In the genomic region with DNA sequence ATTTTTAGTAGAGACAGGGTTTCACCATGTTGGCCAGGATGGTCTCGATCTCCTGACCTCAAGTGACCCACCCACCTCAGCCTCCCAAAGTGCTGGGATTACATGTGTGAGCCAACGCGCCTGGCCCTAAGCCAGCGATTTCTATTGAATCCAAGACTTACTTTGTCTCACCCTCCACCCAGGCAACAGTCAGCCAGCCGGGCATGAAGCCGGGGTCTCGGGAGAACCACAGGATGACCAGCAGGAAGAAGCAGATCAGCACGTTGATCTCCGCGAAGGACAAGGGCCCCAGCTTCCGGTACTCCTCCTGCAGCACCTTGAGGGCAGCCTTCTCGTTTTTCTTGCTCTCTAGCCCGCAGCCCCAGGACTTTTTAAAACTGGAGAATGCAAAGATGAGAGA, we compare ENCODE assay signal across 20 cellular contexts. TPM values are rescaled to one million over a fixed set of nuclear protein-coding genes. Genes with fewer than 3 reads are reported as not detected.
DNase-seq lines count a peak whose midpoint lies in the region; ATAC-seq and TF ChIP-seq lines count a peak whose summit lies in the region.
"Had no signal": no experiment of that assay in that cellular context is flagged by ENCODE, and none has a peak within 500 bp of the region (broad histone marks: within the 10 kb centered on the region; RNA-seq: fewer than 3 reads in every experiment).

No MANE protein-coding gene starts in this region.

- peaks cover 40% of the 10 kb centered on the region for H3K27me3 Mint-ChIP-seq in activated CD8-positive, alpha-beta memory T cell treated with anti-CD3 and anti-CD28 coated beads, Interleukin-2, amount 10 ng/mL, durations not matched to agents 7 days and 5 days
- H3K27me3 Mint-ChIP-seq in chondrocyte (ENCODE audit: low read depth) = peaks cover 21% of the 10 kb centered on the region
- H3K27me3 Mint-ChIP-seq in stimulated activated naive B cell treated with anti-CD40 and anti-IgM and Interleukin-4, amounts not matched to agents 10 μg/mL and 1 μg/mL and 100 μg/mL, for 72 hours = peaks cover 35 to 48% of the 10 kb centered on the region in 2 donors

- no peaks in the 10 kb centered on the region for H3K4me1 Mint-ChIP-seq in activated CD8-positive, alpha-beta memory T cell treated with anti-CD3 and anti-CD28 coated beads, Interleukin-2, amount 10 ng/mL, durations not matched to agents 7 days and 5 days
- no peaks in the 10 kb centered on the region for H3K4me1 Mint-ChIP-seq in chondrocyte (ENCODE audit: low read depth)
- peaks cover 0 to 5% of the 10 kb centered on the region in 2 donors for H3K4me1 Mint-ChIP-seq in stimulated activated naive B cell treated with anti-CD40 and anti-IgM and Interleukin-4, amounts not matched to agents 10 μg/mL and 1 μg/mL and 100 μg/mL, for 72 hours
- H3K4me1 Mint-ChIP-seq: B cell; CD4-positive, alpha-beta memory T cell; CD4-positive, CD25-positive, alpha-beta regulatory T cell; CD8-positive, alpha-beta memory T cell had no signal

- CTCF ChIA-PET in activated CD8-positive, alpha-beta memory T cell treated with anti-CD3 and anti-CD28 coated beads, Interleukin-2, amount 10 ng/mL, durations not matched to agents 7 days and 5 days (lab: Charles Lee) = no interaction called here

- no peaks in the 10 kb centered on the region for H3K36me3 Mint-ChIP-seq in activated CD8-positive, alpha-beta memory T cell treated with anti-CD3 and anti-CD28 coated beads, Interleukin-2, amount 10 ng/mL, durations not matched to agents 7 days and 5 days
- peaks cover 1% of the 10 kb centered on the region for H3K36me3 Mint-ChIP-seq in chondrocyte (ENCODE audit: low read depth)
- no peaks in the 10 kb centered on the region for H3K36me3 Mint-ChIP-seq in stimulated activated naive B cell treated with anti-CD40 and anti-IgM and Interleukin-4, amounts not matched to agents 10 μg/mL and 1 μg/mL and 100 μg/mL, for 72 hours
- H3K36me3 Mint-ChIP-seq: CD4-positive, alpha-beta memory T cell; CD4-positive, CD25-positive, alpha-beta regulatory T cell; CD8-positive, alpha-beta memory T cell had no signal

- no peaks in the 10 kb centered on the region for H3K27me3 ChIP-seq in RWPE2 (ENCODE audit: insufficient read depth, poor library complexity, severe bottlenecking)
- H3K27me3 ChIP-seq: BLaER1 treated with 17β-estradiol and CSF1 and Interleukin-3, amounts not matched to agents 10 nM and 100 nM had no signal

- no peaks in the 10 kb centered on the region for H3K9me3 Mint-ChIP-seq in activated CD8-positive, alpha-beta memory T cell treated with anti-CD3 and anti-CD28 coated beads, Interleukin-2, amount 10 ng/mL, durations not matched to agents 7 days and 5 days (ENCODE audit: low read depth)
- no peaks in the 10 kb centered on the region for H3K9me3 Mint-ChIP-seq in chondrocyte (ENCODE audit: low read depth)
- no peaks in the 10 kb centered on the region for H3K9me3 Mint-ChIP-seq in stimulated activated naive B cell treated with anti-CD40 and anti-IgM and Interleukin-4, amounts not matched to agents 10 μg/mL and 1 μg/mL and 100 μg/mL, for 72 hours
- H3K9me3 Mint-ChIP-seq: CD4-positive, alpha-beta memory T cell; CD8-positive, alpha-beta memory T cell had no signal

- ATAC-seq in activated CD8-positive, alpha-beta memory T cell treated with anti-CD3 and anti-CD28 coated beads, Interleukin-2, amount 10 ng/mL, durations not matched to agents 7 days and 5 days = no peak
- ATAC-seq in RWPE2 (ENCODE audit: low read depth) (peak; percentile 57; the same call in 2 of the 3 replicates), GM19463 (IDR thresholded peaks at IDR 0.05; ENCODE audit: unreplicated experiment) (no peak)
- ATAC-seq in stimulated activated naive B cell treated with anti-CD40 and anti-IgM and Interleukin-4, amounts not matched to agents 10 μg/mL and 1 μg/mL and 100 μg/mL, for 72 hours (replicated peaks) = no peak
- ATAC-seq: A549 had no signal

- DNase-seq in activated CD8-positive, alpha-beta memory T cell treated with anti-CD3 and anti-CD28 coated beads, Interleukin-2, amount 50 U/mL, for 4 hours = peak; percentile 3
- DNase-seq in activated CD8-positive, alpha-beta memory T cell treated with anti-CD3 and anti-CD28 coated beads, Interleukin-2, amount 10 ng/mL, durations not matched to agents 7 days and 5 days = no peak
- DNase-seq in RWPE2 (ENCODE audit: low spot score) = no peak
- peak; percentile 64 for DNase-seq in chondrocyte (ENCODE audit: low spot score)
- DNase-seq in fibroblast of pulmonary artery (ENCODE audit: low read depth) = peak; percentile 36
- no peak for DNase-seq in stimulated activated naive B cell treated with anti-CD40 and anti-IgM and Interleukin-4, amounts not matched to agents 10 μg/mL and 1 μg/mL and 100 μg/mL, for 72 hours
- DNase-seq in kidney glomerular epithelial cell (lab: John Stamatoyannopoulos, UW) = no peak
- DNase-seq: AML-193; CD4-positive, alpha-beta memory T cell; CD4-positive, CD25-positive, alpha-beta regulatory T cell; CD8-positive, alpha-beta memory T cell; COR-L47; DMS79 treated with DMSO at 0.1 percent for 48 hours; GF-D8 had no signal

- no peak overlapping the region for H3K4me3 ChIP-seq in RWPE2 (ENCODE audit: severe bottlenecking)
- no peak overlapping the region for H3K4me3 ChIP-seq in fibroblast of pulmonary artery (replicated peaks; ENCODE audit: low read depth, low read length)
- H3K4me3 ChIP-seq: A549; BLaER1 treated with 17β-estradiol and CSF1 and Interleukin-3, amounts not matched to agents 10 nM and 100 nM had no signal

- no peak overlapping the region for H3K27ac Mint-ChIP-seq in activated CD8-positive, alpha-beta memory T cell treated with anti-CD3 and anti-CD28 coated beads, Interleukin-2, amount 10 ng/mL, durations not matched to agents 7 days and 5 days
- no peak overlapping the region for H3K27ac Mint-ChIP-seq in chondrocyte (ENCODE audit: unreplicated experiment)
- H3K27ac Mint-ChIP-seq in stimulated activated naive B cell treated with anti-CD40 and anti-IgM and Interleukin-4, amounts not matched to agents 10 μg/mL and 1 μg/mL and 100 μg/mL, for 72 hours = no peak overlapping the region
- H3K27ac Mint-ChIP-seq: B cell; CD4-positive, alpha-beta memory T cell; CD4-positive, CD25-positive, alpha-beta regulatory T cell; CD8-positive, alpha-beta memory T cell had no signal

- peaks cover 3% of the 10 kb centered on the region for H3K4me1 ChIP-seq in RWPE2 (ENCODE audit: insufficient read depth, poor library complexity, severe bottlenecking)
- H3K4me1 ChIP-seq: A549; BLaER1 treated with 17β-estradiol and CSF1 and Interleukin-3, amounts not matched to agents 10 nM and 100 nM had no signal

- no peaks in the 10 kb centered on the region for H3K36me3 ChIP-seq in RWPE2 (ENCODE audit: low read depth)
- H3K36me3 ChIP-seq: BLaER1 treated with 17β-estradiol and CSF1 and Interleukin-3, amounts not matched to agents 10 nM and 100 nM had no signal

- H3K27ac ChIP-seq in RWPE2 (ENCODE audit: poor library complexity, severe bottlenecking) = peak overlapping the region; percentile 4
- H3K27ac ChIP-seq: 22Rv1; A549; BLaER1 treated with 17β-estradiol and CSF1 and Interleukin-3, amounts not matched to agents 10 nM and 100 nM; C4-2B had no signal

- no peak overlapping the region for H3K4me3 Mint-ChIP-seq in activated CD8-positive, alpha-beta memory T cell treated with anti-CD3 and anti-CD28 coated beads, Interleukin-2, amount 10 ng/mL, durations not matched to agents 7 days and 5 days
- no peak overlapping the region for H3K4me3 Mint-ChIP-seq in chondrocyte (ENCODE audit: unreplicated experiment)
- H3K4me3 Mint-ChIP-seq in stimulated activated naive B cell treated with anti-CD40 and anti-IgM and Interleukin-4, amounts not matched to agents 10 μg/mL and 1 μg/mL and 100 μg/mL, for 72 hours = no peak overlapping the region
- H3K4me3 Mint-ChIP-seq: B cell; CD4-positive, alpha-beta memory T cell; CD4-positive, CD25-positive, alpha-beta regulatory T cell; CD8-positive, alpha-beta memory T cell had no signal

- no peaks in the 10 kb centered on the region for H3K9me3 ChIP-seq in RWPE2 (ENCODE audit: severe bottlenecking)
- H3K9me3 ChIP-seq: A549; BLaER1 treated with 17β-estradiol and CSF1 and Interleukin-3, amounts not matched to agents 10 nM and 100 nM had no signal

- TF ChIP-seq CTCF in RWPE2 (IDR thresholded peaks at IDR 0.05; ENCODE audit: poor library complexity, severe bottlenecking) (no peak), chondrocyte (IDR thresholded peaks at IDR 0.05) (no peak), fibroblast of pulmonary artery (IDR thresholded peaks at IDR 0.05; ENCODE audit: low read length, missing control alignments) (no peak)

RNA-seq across cellular contexts. Expression of a gene that starts 17.6 kb away (rescaled TPM):
- total RNA-seq in activated CD8-positive, alpha-beta memory T cell treated with anti-CD3 and anti-CD28 coated beads, Interleukin-2, amount 10 ng/mL, durations not matched to agents 7 days and 5 days = not detected
- total RNA-seq in chondrocyte = 1.1 to 1.5 TPM in 2 of 3 replicates, not detected in the other
- total RNA-seq: B cell; CD4-positive, alpha-beta memory T cell; CD4-positive, CD25-positive, alpha-beta regulatory T cell; CD8-positive, alpha-beta memory T cell had no signal

RNA-seq across cellular contexts. Expression of a gene that starts 44.0 kb away (rescaled TPM):
- 1 to 10 TPM; 1.1 to 1.4 TPM for total RNA-seq in activated CD8-positive, alpha-beta memory T cell treated with anti-CD3 and anti-CD28 coated beads, Interleukin-2, amount 10 ng/mL, durations not matched to agents 7 days and 5 days
- 2.0 to 3.0 TPM (median 2.9 TPM) in 3 replicates for total RNA-seq in chondrocyte

RNA-seq across cellular contexts. Expression of a gene that starts 44.2 kb away (rescaled TPM):
- 10 to 100 TPM; 18.3 TPM for total RNA-seq in activated CD8-positive, alpha-beta memory T cell treated with anti-CD3 and anti-CD28 coated beads, Interleukin-2, amount 10 ng/mL, durations not matched to agents 7 days and 5 days
- total RNA-seq in chondrocyte = 12.9 to 24.2 TPM (median 14.5 TPM) in 3 replicates

RNA-seq across cellular contexts. Expression of a gene that starts 54.7 kb away (rescaled TPM):
- 10 to 100 TPM; 69.6 to 71.6 TPM for total RNA-seq in activated CD8-positive, alpha-beta memory T cell treated with anti-CD3 and anti-CD28 coated beads, Interleukin-2, amount 10 ng/mL, durations not matched to agents 7 days and 5 days
- total RNA-seq in chondrocyte = 71.5 to 76.2 TPM (median 76.1 TPM) in 3 replicates

RNA-seq across cellular contexts. Expression of a gene that starts 55.1 kb away (rescaled TPM):
- 10 to 100 TPM; 16.5 to 18.0 TPM for total RNA-seq in activated CD8-positive, alpha-beta memory T cell treated with anti-CD3 and anti-CD28 coated beads, Interleukin-2, amount 10 ng/mL, durations not matched to agents 7 days and 5 days
- 14.5 to 19.1 TPM (median 15.8 TPM) in 3 replicates for total RNA-seq in chondrocyte

Comparison
In these comparisons a context has a peak if more than half of its experiments do, and no peak if none do; other contexts are left out.
1. DNase-seq: peak in activated CD8-positive, alpha-beta memory T cell treated with anti-CD3 and anti-CD28 coated beads, Interleukin-2, amount 50 U/mL, for 4 hours (single experiment), chondrocyte (single experiment) and fibroblast of pulmonary artery (single experiment); none in activated CD8-positive, alpha-beta memory T cell treated with anti-CD3 and anti-CD28 coated beads, Interleukin-2, amount 10 ng/mL, durations not matched to agents 7 days and 5 days (single experiment), RWPE2 (single experiment), stimulated activated naive B cell treated with anti-CD40 and anti-IgM and Interleukin-4, amounts not matched to agents 10 μg/mL and 1 μg/mL and 100 μg/mL, for 72 hours (single experiment) and kidney glomerular epithelial cell (single experiment).